Comparison of ENCODE assay signal across 17 cellular contexts in the genomic region with DNA sequence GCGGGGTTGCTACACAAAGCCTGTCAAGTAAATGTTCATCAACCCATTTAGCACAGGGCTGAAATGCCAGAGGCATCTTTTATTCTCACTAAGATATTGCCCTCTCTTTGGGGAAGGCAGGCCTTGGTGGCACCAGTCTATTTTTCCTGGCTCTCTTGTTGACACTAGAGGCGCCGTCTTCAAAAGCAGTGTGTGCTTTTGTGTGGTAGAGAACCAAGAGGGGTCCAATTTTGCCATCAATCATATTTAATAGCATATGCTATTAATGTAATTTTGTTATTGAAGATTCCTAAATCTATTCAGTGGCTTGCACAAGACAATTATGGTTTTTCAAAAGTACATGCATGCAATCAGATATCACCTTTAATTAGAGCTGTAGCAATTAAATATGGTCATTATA.
DNase-seq lines count a peak whose midpoint lies in the region; TF ChIP-seq lines count a peak whose summit lies in the region.
"Had no signal": no experiment of that assay in that cellular context is flagged by ENCODE, and none has a peak within 500 bp of the region (broad histone marks: within the 10 kb centered on the region; RNA-seq: fewer than 3 reads in every experiment).

No MANE protein-coding gene starts in this region.

- H3K27me3 Mint-ChIP-seq in endodermal cell (ENCODE audit: insufficient read depth) = peaks cover 6% of the 10 kb centered on the region
- H3K27me3 Mint-ChIP-seq: CD4-positive, alpha-beta T cell had no signal

- 61% methylated on average over 3 of the region's 3 CpGs; no CpG with 5 or more reads in 1 of the 2 experiments for WGBS in endodermal cell (ENCODE audit: insufficient coverage in 1 of 2, insufficient read length in 1 of 2), 2 experiments
- WGBS in smooth muscle cell (ENCODE audit: low lambda C conversion rate) = 79% methylated on average over 3 of the region's 3 CpGs

- no peaks in the 10 kb centered on the region for H4K20me1 ChIP-seq in smooth muscle cell (ENCODE audit: low read depth)

- no peaks in the 10 kb centered on the region for H3K79me2 ChIP-seq in smooth muscle cell (ENCODE audit: low read depth)

- H3K9me3 ChIP-seq in endodermal cell (ENCODE audit: control insufficient read depth, low read length) (no peaks in the 10 kb centered on the region), smooth muscle cell (replicated peaks; ENCODE audit: low read depth) (no peaks in the 10 kb centered on the region)

- TF ChIP-seq CTCF in endodermal cell (conservative IDR thresholded peaks at IDR 0.05) = peak; percentile 21
- no peak for TF ChIP-seq CTCF in smooth muscle cell (IDR thresholded peaks at IDR 0.05; ENCODE audit: borderline replicate concordance, insufficient read depth, poor library complexity, severe bottlenecking)

- no peaks in the 10 kb centered on the region for H3K9me3 Mint-ChIP-seq in endodermal cell

- H3K4me3 ChIP-seq in endodermal cell (ENCODE audit: low read length) (no peak overlapping the region), smooth muscle cell (no peak overlapping the region)
- H3K4me3 ChIP-seq: A549 had no signal

- no peaks in the 10 kb centered on the region for H3K36me3 Mint-ChIP-seq in endodermal cell (ENCODE audit: low read depth)

- no peak overlapping the region for H3K27ac Mint-ChIP-seq in endodermal cell
- H3K27ac Mint-ChIP-seq: CD4-positive, alpha-beta T cell had no signal

- no peaks in the 10 kb centered on the region for H3F3A ChIP-seq in smooth muscle cell (ENCODE audit: low read depth)

- peak in 2 of 3 experiments; percentile 3 to 57 for DNase-seq in NCI-H1417 (lab: John Stamatoyannopoulos, UW)
- no peak for DNase-seq in NCI-H1417 treated with DMSO at 0.1 percent for 48 hours (lab: John Stamatoyannopoulos, UW)
- DNase-seq in NCI-H1105 (lab: John Stamatoyannopoulos, UW) = peak; percentile 76
- no peak for DNase-seq in endodermal cell
- no peak for DNase-seq in smooth muscle cell (lab: John Stamatoyannopoulos, UW; ENCODE audit: unreplicated experiment)
- no peak for DNase-seq in iPS-NIHi7 (ENCODE audit: extremely low spot score)
- no peak for DNase-seq in stimulated activated CD4-positive, alpha-beta T cell treated with anti-CD3 and anti-CD28 coated beads, Interleukin-2, amount 100 ng/mL, for 48 hours
- DNase-seq: AML-193; Calu3; CD4-positive, alpha-beta T cell; DMS79 treated with DMSO at 0.1 percent for 48 hours; GF-D8; GOT3; H7 had no signal

- H3K27me3 ChIP-seq in endodermal cell (ENCODE audit: control insufficient read depth, insufficient read depth, low read length, poor library complexity, severe bottlenecking) (no peaks in the 10 kb centered on the region), smooth muscle cell (ENCODE audit: low read depth) (no peaks in the 10 kb centered on the region)

- no peak overlapping the region for H3K27ac ChIP-seq in endodermal cell (ENCODE audit: low read depth, low read length)
- peak overlapping the region; percentile 97 for H3K27ac ChIP-seq in smooth muscle cell (ENCODE audit: low read depth)
- H3K27ac ChIP-seq: 22Rv1, A549, C4-2B had no signal

- H3K4me2 ChIP-seq in smooth muscle cell = peak overlapping the region; percentile 75
- H3K4me2 ChIP-seq: A549 had no signal

- no peak overlapping the region for H2AFZ ChIP-seq in smooth muscle cell (ENCODE audit: low read depth)

- H3K36me3 ChIP-seq in endodermal cell (ENCODE audit: control insufficient read depth, insufficient read depth, low read length) = no peaks in the 10 kb centered on the region
- no peaks in the 10 kb centered on the region for H3K36me3 ChIP-seq in smooth muscle cell (ENCODE audit: low read depth)

- H3K4me1 ChIP-seq in endodermal cell (ENCODE audit: control insufficient read depth, insufficient read depth, low read length) (peaks cover 20% of the 10 kb centered on the region), smooth muscle cell (ENCODE audit: low read depth) (peaks cover 48% of the 10 kb centered on the region)
- H3K4me1 ChIP-seq: A549 had no signal

- H3K9ac ChIP-seq in endodermal cell (ENCODE audit: extremely low read depth, low read length, poor library complexity, severe bottlenecking) (no peak overlapping the region), smooth muscle cell (ENCODE audit: low read depth) (no peak overlapping the region)

- no peak overlapping the region for H3K4me3 Mint-ChIP-seq in endodermal cell
- H3K4me3 Mint-ChIP-seq: CD4-positive, alpha-beta T cell had no signal

- H3K4me1 Mint-ChIP-seq in endodermal cell = peaks cover 49% of the 10 kb centered on the region

Comparison
In these comparisons a context has a peak if more than half of its experiments do, and no peak if none do; other contexts are left out.
1. DNase-seq: peak in NCI-H1417 (2 of 3) and NCI-H1105 (single experiment); none in NCI-H1417 treated with DMSO at 0.1 percent for 48 hours (single experiment), endodermal cell (single experiment), smooth muscle cell (single experiment), iPS-NIHi7 (single experiment) and stimulated activated CD4-positive, alpha-beta T cell treated with anti-CD3 and anti-CD28 coated beads, Interleukin-2, amount 100 ng/mL, for 48 hours (0 of 2).